Comparison of ENCODE assay signal across 17 cellular contexts in the genomic region with DNA sequence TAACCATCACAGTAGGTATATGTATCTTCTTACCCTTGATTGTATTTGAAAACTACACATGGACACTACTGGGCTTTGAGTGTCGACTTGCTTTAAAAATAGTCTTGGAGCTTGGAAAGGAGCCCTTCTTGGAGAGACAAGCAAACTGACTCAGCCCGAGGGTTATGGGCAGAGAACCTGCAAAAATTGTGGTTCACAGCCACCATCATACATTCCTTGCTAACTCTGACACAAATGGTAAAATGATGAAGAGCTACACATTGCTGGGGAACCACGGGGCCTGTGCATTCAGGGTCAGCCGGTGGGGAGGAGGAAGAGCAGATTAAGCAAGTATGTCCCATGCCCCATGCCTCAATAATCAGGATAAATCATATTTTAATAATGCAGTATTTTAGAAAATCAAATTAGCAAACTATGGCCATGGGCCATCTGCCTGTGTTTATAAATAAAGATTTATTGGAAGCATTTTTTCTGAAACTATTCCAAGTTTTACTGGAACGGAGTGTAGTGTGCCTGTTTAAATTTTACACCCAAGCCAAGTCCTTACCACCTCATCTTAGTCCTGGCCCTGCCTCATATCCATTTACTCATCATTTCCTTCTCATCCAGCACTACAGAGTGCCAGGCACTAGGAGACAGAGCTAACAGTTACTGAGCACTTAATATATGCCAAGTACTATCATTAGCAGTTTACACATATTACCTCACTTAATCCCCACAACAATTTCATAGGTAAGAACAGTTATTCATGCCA.
A peak's percentile ranks its signal among the peaks of the same experiment; 100 is the strongest.
DNase-seq lines count a peak whose midpoint lies in the region; ATAC-seq and TF ChIP-seq lines count a peak whose summit lies in the region.
"Had no signal": no experiment of that assay in that cellular context is flagged by ENCODE, and none has a peak within 500 bp of the region (broad histone marks: within the 10 kb centered on the region; RNA-seq: fewer than 3 reads in every experiment).

No MANE protein-coding gene starts in this region.

- no peak overlapping the region for H4K5ac ChIP-seq in IMR-90 (ENCODE audit: low read depth, low read length)

- no peak overlapping the region for H4K91ac ChIP-seq in IMR-90 (ENCODE audit: insufficient read depth, low read depth, low read length)

- WGBS in IMR-90 (ENCODE audit: extremely low coverage in 2 of 2, insufficient read length in 1 of 2), 2 experiments: no CpG with 5 or more reads among the region's 5 CpGs

- no peaks in the 10 kb centered on the region for H3K9me3 ChIP-seq in IMR-90 (ENCODE audit: control insufficient read depth, insufficient read depth, low read length)
- H3K9me3 ChIP-seq: BLaER1, breast epithelium, mucosa of descending colon, SJSA1, upper lobe of left lung had no signal

- H3K36me3 Mint-ChIP-seq in activated naive CD8-positive, alpha-beta T cell: no peaks in the 10 kb centered on the region
- no peaks in the 10 kb centered on the region for H3K36me3 Mint-ChIP-seq in activated naive CD8-positive, alpha-beta T cell treated with anti-CD3 and anti-CD28 coated beads for 36 hours
- H3K36me3 Mint-ChIP-seq in stimulated activated memory B cell treated with anti-CD40 and anti-IgM and Interleukin-4, amounts not matched to agents 10 μg/mL and 1 μg/mL and 100 μg/mL, for 72 hours: peaks cover 5% of the 10 kb centered on the region

- H3K27me3 Mint-ChIP-seq in activated naive CD8-positive, alpha-beta T cell: no peaks in the 10 kb centered on the region
- H3K27me3 Mint-ChIP-seq in activated naive CD8-positive, alpha-beta T cell treated with anti-CD3 and anti-CD28 coated beads for 36 hours: no peaks in the 10 kb centered on the region
- no peaks in the 10 kb centered on the region for H3K27me3 Mint-ChIP-seq in stimulated activated memory B cell treated with anti-CD40 and anti-IgM and Interleukin-4, amounts not matched to agents 10 μg/mL and 1 μg/mL and 100 μg/mL, for 72 hours

- no peak overlapping the region for H2AK9ac ChIP-seq in IMR-90 (replicated peaks; ENCODE audit: low read depth, low read length, poor library complexity)

- no peak overlapping the region for H3K18ac ChIP-seq in IMR-90 (ENCODE audit: low read depth, low read length)

- no peak overlapping the region; the same call in 1 of the 2 replicates for H3K14ac ChIP-seq in IMR-90 (replicated peaks; ENCODE audit: low read depth, low read length)

- peak overlapping the region; percentile 14 for H2BK5ac ChIP-seq in IMR-90 (ENCODE audit: low read depth, low read length, poor library complexity, severe bottlenecking)

- H3K79me1 ChIP-seq in IMR-90 (ENCODE audit: low read depth in 1 of 2, low read length in 2 of 2): peaks cover 11 to 37% of the 10 kb centered on the region in 2 experiments; a peak in 2 of 4 replicates

- H3K27ac Mint-ChIP-seq in activated naive CD8-positive, alpha-beta T cell: peak overlapping the region; percentile 0
- no peak overlapping the region for H3K27ac Mint-ChIP-seq in activated naive CD8-positive, alpha-beta T cell treated with anti-CD3 and anti-CD28 coated beads for 36 hours
- peak overlapping the region; percentile 92 for H3K27ac Mint-ChIP-seq in stimulated activated memory B cell treated with anti-CD40 and anti-IgM and Interleukin-4, amounts not matched to agents 10 μg/mL and 1 μg/mL and 100 μg/mL, for 72 hours

- H2BK120ac ChIP-seq in IMR-90 (ENCODE audit: low read depth, low read length): no peak overlapping the region

- no peak overlapping the region for H3K23ac ChIP-seq in IMR-90 (ENCODE audit: low read depth, low read length)

- H3K4me2 ChIP-seq in IMR-90 (ENCODE audit: low read depth, low read length): no peak overlapping the region
- H3K4me2 ChIP-seq: BLaER1 had no signal

- in situ Hi-C loops in IMR-90 (cut with MboI; ENCODE audit: low sequenced_read_pairs): no loop called here

- H3K4ac ChIP-seq in IMR-90 (ENCODE audit: low read depth, low read length): no peak overlapping the region

- H3K4me1 ChIP-seq in IMR-90 (ENCODE audit: control insufficient read depth, insufficient read depth, low read length): peaks cover 2% of the 10 kb centered on the region; the same call in 1 of the 2 replicates
- H3K4me1 ChIP-seq: BLaER1, breast epithelium, parathyroid adenoma, SJSA1, upper lobe of left lung had no signal

- no peaks in the 10 kb centered on the region for H4K20me1 ChIP-seq in IMR-90 (ENCODE audit: insufficient read depth, low read length)
- H4K20me1 ChIP-seq: BLaER1 had no signal

- BruUV-seq in IMR-90 (replicated peaks; lab: Mats Ljungman, UMichigan): no TSS peak

- H2BK20ac ChIP-seq in IMR-90 (ENCODE audit: low read depth, low read length): no peak overlapping the region

- H3K9ac ChIP-seq in IMR-90 (ENCODE audit: low read depth, low read length): no peak overlapping the region
- H3K9ac ChIP-seq: BLaER1, parathyroid adenoma had no signal

- dilution Hi-C loops in IMR-90 (cut with HindIII; ENCODE audit: low sequenced_read_pairs, unreplicated experiment): no loop called here

- CTCF ChIA-PET in IMR-90 (lab: Yijun Ruan, JAX): no interaction called here

- no peak for DNase-seq in activated naive CD8-positive, alpha-beta T cell treated with anti-CD3 and anti-CD28 coated beads for 36 hours
- DNase-seq in IMR-90 (peak; percentile 91), cardiac fibroblast (ENCODE audit: low read depth in 2 of 2) (peak; percentile 39 to 52), NCI-H345 treated with DMSO at 0.1 percent for 48 hours (lab: John Stamatoyannopoulos, UW; ENCODE audit: unreplicated experiment) (no peak)
- no peak for DNase-seq in stimulated activated CD4-positive, alpha-beta T cell treated with anti-CD3 and anti-CD28 coated beads, Interleukin-4, amount 100 ng/mL, for 1 hour
- no peak for DNase-seq in stimulated activated CD4-positive, alpha-beta T cell treated with anti-CD3 and anti-CD28 coated beads, Interleukin-2, amount 100 ng/mL, for 48 hours
- DNase-seq: effector CD8-positive, alpha-beta T cell; mucosa of descending colon; stimulated activated CD8-positive, alpha-beta memory T cell treated with anti-CD3 and anti-CD28 coated beads, Interleukin-4, amount 100 ng/mL, for 48 hours; upper lobe of left lung had no signal

- H3K4me3 ChIP-seq in IMR-90 (ENCODE audit: insufficient read depth, low read depth, low read length) (no peak overlapping the region), cardiac fibroblast (replicated peaks in 1 of 2; ENCODE audit: low read depth in 2 of 2, low read length in 2 of 2) (no peak overlapping the region)
- H3K4me3 ChIP-seq: BLaER1, breast epithelium, mucosa of descending colon, SJSA1, upper lobe of left lung had no signal

- no peaks in the 10 kb centered on the region for H3K9me3 Mint-ChIP-seq in activated naive CD8-positive, alpha-beta T cell (ENCODE audit: low read depth)
- H3K9me3 Mint-ChIP-seq in activated naive CD8-positive, alpha-beta T cell treated with anti-CD3 and anti-CD28 coated beads for 36 hours: no peaks in the 10 kb centered on the region
- no peaks in the 10 kb centered on the region for H3K9me3 Mint-ChIP-seq in stimulated activated memory B cell treated with anti-CD40 and anti-IgM and Interleukin-4, amounts not matched to agents 10 μg/mL and 1 μg/mL and 100 μg/mL, for 72 hours

- peaks cover 2% of the 10 kb centered on the region for H3K4me1 Mint-ChIP-seq in activated naive CD8-positive, alpha-beta T cell (ENCODE audit: low read depth)
- H3K4me1 Mint-ChIP-seq in activated naive CD8-positive, alpha-beta T cell treated with anti-CD3 and anti-CD28 coated beads for 36 hours: peaks cover 13% of the 10 kb centered on the region
- peaks cover 78% of the 10 kb centered on the region for H3K4me1 Mint-ChIP-seq in stimulated activated memory B cell treated with anti-CD40 and anti-IgM and Interleukin-4, amounts not matched to agents 10 μg/mL and 1 μg/mL and 100 μg/mL, for 72 hours

- no peaks in the 10 kb centered on the region; the same call in 1 of the 2 replicates for H3K36me3 ChIP-seq in IMR-90 (ENCODE audit: control insufficient read depth, insufficient read depth, low read length)
- H3K36me3 ChIP-seq: BLaER1, breast epithelium, upper lobe of left lung had no signal

- TF ChIP-seq CTCF in IMR-90 (conservative IDR thresholded peaks at IDR 0.05; ENCODE audit: low read depth, low read length): no peak
- no peak for TF ChIP-seq CTCF in cardiac fibroblast (IDR thresholded peaks at IDR 0.05; ENCODE audit: low read depth, low read length)

- intact Hi-C loops in IMR-90 (cut with micrococcal nuclease): no loop called here

- no peak for TF ChIP-seq RAD21 in IMR-90 (IDR thresholded peaks at IDR 0.05; ENCODE audit: low read length)

- no peak overlapping the region for H2AK5ac ChIP-seq in IMR-90 (ENCODE audit: low read depth, low read length)

- no peak for TF ChIP-seq POLR2A in IMR-90 (IDR thresholded peaks at IDR 0.05; ENCODE audit: low read depth, low read length)

- POLR2A ChIA-PET in IMR-90 (lab: Charles Lee; ENCODE audit: unreplicated experiment): no interaction called here

- H3K4me3 Mint-ChIP-seq in activated naive CD8-positive, alpha-beta T cell: no peak overlapping the region
- H3K4me3 Mint-ChIP-seq in activated naive CD8-positive, alpha-beta T cell treated with anti-CD3 and anti-CD28 coated beads for 36 hours: no peak overlapping the region
- peak overlapping the region; percentile 32 for H3K4me3 Mint-ChIP-seq in stimulated activated memory B cell treated with anti-CD40 and anti-IgM and Interleukin-4, amounts not matched to agents 10 μg/mL and 1 μg/mL and 100 μg/mL, for 72 hours

- H3K27ac ChIP-seq in IMR-90 (ENCODE audit: insufficient read depth, low read length): no peak overlapping the region
- H3K27ac ChIP-seq: BLaER1, breast epithelium, parathyroid adenoma, SJSA1, upper lobe of left lung, VCaP had no signal

- no peak overlapping the region for H2BK15ac ChIP-seq in IMR-90 (ENCODE audit: low read depth, low read length)

- H3K27me3 ChIP-seq in IMR-90 (ENCODE audit: control insufficient read depth, insufficient read depth, low read length): no peaks in the 10 kb centered on the region
- H3K27me3 ChIP-seq: BLaER1, breast epithelium, SJSA1, upper lobe of left lung had no signal

- H3K56ac ChIP-seq in IMR-90 (ENCODE audit: extremely low read depth, insufficient read depth, low read length): no peak overlapping the region

- no peak overlapping the region for H4K8ac ChIP-seq in IMR-90 (ENCODE audit: low read depth in 2 of 2, low read length in 2 of 2)

- H3K9me1 ChIP-seq in IMR-90 (ENCODE audit: insufficient read depth, low read length): peaks cover 5% of the 10 kb centered on the region

- no peak overlapping the region for H2AFZ ChIP-seq in IMR-90 (replicated peaks; ENCODE audit: low read length, poor library complexity)
- H2AFZ ChIP-seq: parathyroid adenoma had no signal

- peak; percentile 82 for ATAC-seq in IMR-90 (ENCODE audit: low read depth)
- ATAC-seq in stimulated activated memory B cell treated with anti-CD40 and anti-IgM and Interleukin-4, amounts not matched to agents 10 μg/mL and 1 μg/mL and 100 μg/mL, for 72 hours: no peak
- ATAC-seq: mucosa of descending colon had no signal

TF ChIP-seq in IMR-90, 13 proteins besides CTCF, POLR2A, EP300 and RAD21 (continues in another document):
- no peak for TF ChIP-seq SMC3 (IDR thresholded peaks at IDR 0.05; ENCODE audit: low read depth, low read length)

Comparison
In these comparisons a context has a peak if more than half of its experiments do, and no peak if none do; other contexts are left out.
1. DNase-seq: peak in IMR-90 (single experiment) and cardiac fibroblast (2 of 2); none in activated naive CD8-positive, alpha-beta T cell treated with anti-CD3 and anti-CD28 coated beads for 36 hours (single experiment), stimulated activated CD4-positive, alpha-beta T cell treated with anti-CD3 and anti-CD28 coated beads, Interleukin-4, amount 100 ng/mL, for 1 hour (single experiment), stimulated activated CD4-positive, alpha-beta T cell treated with anti-CD3 and anti-CD28 coated beads, Interleukin-2, amount 100 ng/mL, for 48 hours (0 of 2) and NCI-H345 treated with DMSO at 0.1 percent for 48 hours (single experiment).